ENCODE assay signal across 5 cellular contexts in the genomic region with DNA sequence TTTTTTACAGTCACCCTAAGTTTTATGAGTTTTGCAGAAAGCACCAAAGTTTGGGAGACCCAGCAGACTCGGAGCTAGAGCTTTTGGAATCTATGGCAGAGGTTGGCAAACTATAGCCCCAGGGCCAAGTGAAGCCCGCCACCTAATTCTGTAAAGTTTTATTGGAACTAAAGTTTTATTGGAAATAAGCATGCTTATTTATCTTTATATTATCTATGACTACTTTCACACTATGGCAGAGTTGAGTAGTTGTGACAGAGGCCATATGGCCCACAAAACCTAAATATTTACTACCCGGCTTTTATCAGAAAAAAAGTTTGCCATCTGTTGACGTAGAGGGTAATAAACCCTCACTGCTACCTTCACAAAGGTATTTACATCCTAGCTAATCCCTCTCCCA.
"Had no signal": no experiment of that assay in that cellular context is flagged by ENCODE, and none has a peak within 500 bp of the region (broad histone marks: within the 10 kb centered on the region; RNA-seq: fewer than 3 reads in every experiment).

No MANE protein-coding gene starts in this region.

- ATAC-seq: GM23338, K562 had no signal

- H3K27ac Mint-ChIP-seq: GM23338, H9 had no signal

- H3K9me3 Mint-ChIP-seq: H9 had no signal

- H3K4me3 ChIP-seq: GM23338, K562 had no signal

- H3K4me2 ChIP-seq: GM23338 had no signal

- H3K4me1 Mint-ChIP-seq: GM23338 had no signal

- H3K4me3 Mint-ChIP-seq: GM23338, H9 had no signal

- DNase-seq: H9, HCEC 1CT, IMR-90 had no signal
